In genomic region chr22:37990862-37991261, GRCh38 we compare ENCODE assay signal across 22 cellular contexts. TPM values are rescaled to one million over a fixed set of nuclear protein-coding genes. Genes with fewer than 3 reads are reported as not detected.
A peak's percentile ranks its signal among the peaks of the same experiment; 100 is the strongest.
DNase-seq lines count a peak whose midpoint lies in the region; TF ChIP-seq lines count a peak whose summit lies in the region.
"Had no signal": no experiment of that assay in that cellular context is flagged by ENCODE, and none has a peak within 500 bp of the region (broad histone marks: within the 10 kb centered on the region; RNA-seq: fewer than 3 reads in every experiment).

No MANE protein-coding gene starts in this region.

- intact Hi-C loops in breast epithelium (cut with DNase I; ENCODE audit: low total_unique reads) (no loop called here), MCF 10A (cut with micrococcal nuclease) (no loop called here), dorsolateral prefrontal cortex (cut with DNase I) (no loop called here), ovary (cut with DNase I) (loop anchor here in 1 of 4 donors (5.0 kb wide), 1 partner anchor 664 kb away; no protein-coding TSS in a partner anchor), testis (cut with DNase I; ENCODE audit: low total_unique reads) (no loop called here)

- peak overlapping the region; percentile 66 to 70 for H3K27ac ChIP-seq in breast epithelium
- H3K27ac ChIP-seq in dorsolateral prefrontal cortex, result peak overlapping the region in 47 of 59 donors; percentile 1 to 100 (median 93)
- H3K27ac ChIP-seq in substantia nigra (ENCODE audit: low read depth, low read length, poor library complexity, severe bottlenecking), result peak overlapping the region; percentile 91
- no peak overlapping the region for H3K27ac ChIP-seq in ovary
- H3K27ac ChIP-seq in testis, result no peak overlapping the region
- H3K27ac ChIP-seq: A549; BLaER1 treated with 17β-estradiol and CSF1 and Interleukin-3, amounts not matched to agents 10 nM and 100 nM had no signal

- no TSS peak for BruUV-seq in MCF 10A (replicated peaks; lab: Mats Ljungman, UMichigan)

- no peaks in the 10 kb centered on the region for H3K9me3 ChIP-seq in breast epithelium
- H3K9me3 ChIP-seq in ovary, result no peaks in the 10 kb centered on the region
- no peaks in the 10 kb centered on the region for H3K9me3 ChIP-seq in testis
- H3K9me3 ChIP-seq: A549; BE2C; BLaER1 treated with 17β-estradiol and CSF1 and Interleukin-3, amounts not matched to agents 10 nM and 100 nM; HAP-1 had no signal

- no peaks in the 10 kb centered on the region for H3K27me3 Mint-ChIP-seq in MCF 10A (ENCODE audit: insufficient read depth, unreplicated experiment)
- H3K27me3 Mint-ChIP-seq: CD4-positive, alpha-beta T cell; CD8-positive, alpha-beta memory T cell had no signal

- TF ChIP-seq CTCF in breast epithelium (IDR thresholded peaks at IDR 0.05) (no peak), MCF 10A (IDR thresholded peaks at IDR 0.05; ENCODE audit: unreplicated experiment) (no peak), dorsolateral prefrontal cortex (IDR thresholded peaks at IDR 0.05 in 54 of 56, conservative IDR thresholded peaks at IDR 0.05 in 2 of 56; ENCODE audit: low read depth in 1 of 56, partially characterized antibody in 56 of 56) (no peak), ovary (IDR thresholded peaks at IDR 0.05) (no peak), testis (IDR thresholded peaks at IDR 0.05) (no peak)

- H3K27ac Mint-ChIP-seq in MCF 10A (ENCODE audit: low read depth, unreplicated experiment), result no peak overlapping the region
- H3K27ac Mint-ChIP-seq: CD14-positive monocyte; CD4-positive, alpha-beta T cell had no signal

- DNase-seq in breast epithelium (ENCODE audit: low spot score in 2 of 2) (no peak), MCF 10A (ENCODE audit: unreplicated experiment) (no peak), dorsolateral prefrontal cortex (no peak), substantia nigra (lab: John Stamatoyannopoulos, UW) (no peak), ovary (no peak), cerebellar nuclear complex (lab: John Stamatoyannopoulos, UW) (no peak), testis (no peak)
- DNase-seq: 8988T; ACHN; AML-193; BE2C; CD4-positive, alpha-beta T cell; CD8-positive, alpha-beta memory T cell; DMS79; EL; GDM1; GOT3 had no signal

- H3K36me3 Mint-ChIP-seq in MCF 10A (ENCODE audit: insufficient read depth, unreplicated experiment), result no peaks in the 10 kb centered on the region
- H3K36me3 Mint-ChIP-seq: CD14-positive monocyte had no signal

- WGBS in ovary, 3 donors, result 89 to 90% (median 89%) methylated on average over 7 of the region's 7 CpGs
- 90 to 94% methylated on average over 6 to 7 of the region's 7 CpGs for WGBS in testis, 2 donors

- H3K4me3 Mint-ChIP-seq in MCF 10A (ENCODE audit: unreplicated experiment), result no peak overlapping the region
- H3K4me3 Mint-ChIP-seq: CD14-positive monocyte; CD4-positive, alpha-beta T cell; CD8-positive, alpha-beta memory T cell had no signal

- H3K4me3 ChIP-seq in breast epithelium (no peak overlapping the region), dorsolateral prefrontal cortex (peak overlapping the region in 18 of 59 donors; percentile 12 to 82 (median 67)), ovary (no peak overlapping the region), testis (no peak overlapping the region)
- H3K4me3 ChIP-seq: A549; BLaER1 treated with 17β-estradiol and CSF1 and Interleukin-3, amounts not matched to agents 10 nM and 100 nM; GM12878; HAP-1 had no signal

- TF ChIP-seq POLR2A in breast epithelium (IDR thresholded peaks at IDR 0.05), result no peak
- TF ChIP-seq POLR2A in ovary (IDR thresholded peaks at IDR 0.05), result no peak
- TF ChIP-seq POLR2A in testis (IDR thresholded peaks at IDR 0.05), result no peak

- POLR2A ChIA-PET in MCF 10A (lab: Yijun Ruan, JAX), result no interaction called here

- H3K36me3 ChIP-seq in breast epithelium, result no peaks in the 10 kb centered on the region
- no peaks in the 10 kb centered on the region for H3K36me3 ChIP-seq in ovary
- no peaks in the 10 kb centered on the region for H3K36me3 ChIP-seq in testis (ENCODE audit: low read depth, missing control alignments)
- H3K36me3 ChIP-seq: BE2C, HAP-1 had no signal

- H3K27me3 ChIP-seq in breast epithelium (no peaks in the 10 kb centered on the region), dorsolateral prefrontal cortex (no peaks in the 10 kb centered on the region), ovary (no peaks in the 10 kb centered on the region), testis (no peaks in the 10 kb centered on the region)
- H3K27me3 ChIP-seq: BE2C; BLaER1 treated with 17β-estradiol and CSF1 and Interleukin-3, amounts not matched to agents 10 nM and 100 nM had no signal

- CTCF ChIA-PET in MCF 10A (lab: Yijun Ruan, JAX), result no interaction called here

- no peak for TF ChIP-seq EP300 in ovary (IDR thresholded peaks at IDR 0.05)

- H3K4me1 Mint-ChIP-seq in MCF 10A (ENCODE audit: insufficient read depth, unreplicated experiment), result peaks cover 2% of the 10 kb centered on the region

- H3K4me1 ChIP-seq in breast epithelium (peaks cover 0 to 11% of the 10 kb centered on the region in 2 donors), ovary (ENCODE audit: insufficient read depth) (no peaks in the 10 kb centered on the region), testis (peaks cover 10% of the 10 kb centered on the region)
- H3K4me1 ChIP-seq: A549, HAP-1 had no signal

- H3K9me3 Mint-ChIP-seq in MCF 10A (ENCODE audit: unreplicated experiment), result no peaks in the 10 kb centered on the region
- H3K9me3 Mint-ChIP-seq: CD14-positive monocyte; CD4-positive, alpha-beta T cell had no signal

RNA-seq across cellular contexts. Expression of gene SOX10, which starts 6.5 kb away (rescaled TPM):
- total RNA-seq in breast epithelium (100 to 1,000 TPM in 1 of 3 donors, 10 to 100 TPM in 1, under 1 TPM in 1; 0.16 to 101 (median 24.9) TPM), MCF 10A (2022) (not detected in 2 replicates), dorsolateral prefrontal cortex (100 to 1,000 TPM in 35 of 120 experiments, 10 to 100 TPM in 85; 19.6 to 299 (median 76.3) TPM), ovary (1 to 10 TPM in 3 of 7 donors, under 1 TPM in 2, not detected in 2; 0.11 to 3.2 (median 1.3) TPM), testis (1 to 10 TPM; 5.0 to 5.4 TPM)
- polyA plus RNA-seq in ovary (1 to 10 TPM in 1 of 2 donors, under 1 TPM in 1; 0.61 to 1.9 TPM), testis (ENCODE audit: insufficient read depth, low read depth, low replicate concordance) (6.1 TPM)
- total RNA-seq: CD4-positive, alpha-beta T cell; CD8-positive, alpha-beta memory T cell; GM12878 had no signal
- polyA plus RNA-seq: A549; CD14-positive monocyte; CD8-positive, alpha-beta memory T cell had no signal

RNA-seq across cellular contexts. Expression of gene POLR2F, which starts 37.4 kb away (rescaled TPM):
- total RNA-seq in breast epithelium, result 10 to 100 TPM; 66.7 to 93.7 (median 82.4) TPM
- total RNA-seq in MCF 10A (2022), result 87.5 and 97.6 TPM in 2 replicates
- total RNA-seq in dorsolateral prefrontal cortex, result 100 to 1,000 TPM in 66 of 120 experiments, 10 to 100 TPM in 54; 64.4 to 251 (median 103) TPM
- total RNA-seq in ovary, result 10 to 100 TPM; 54.8 to 87.9 (median 65.2) TPM
- 100 to 1,000 TPM in 1 of 2 donors, 10 to 100 TPM in 1; 40.3 to 101 TPM for polyA plus RNA-seq in ovary
- 100 to 1,000 TPM; 107 to 137 TPM for total RNA-seq in testis
- polyA plus RNA-seq in testis (ENCODE audit: insufficient read depth, low read depth, low replicate concordance), result 88.7 TPM

RNA-seq across cellular contexts. Expression of gene C22orf23, which starts 37.5 kb away (rescaled TPM):
- under 1 TPM in 1 of 3 donors, not detected in 2; 0.64 TPM for total RNA-seq in breast epithelium
- not detected in 2 replicates for total RNA-seq in MCF 10A (2022)
- 1 to 10 TPM in 69 of 120 experiments, under 1 TPM in 46, not detected in 5; 0.25 to 2.9 (median 1.1) TPM for total RNA-seq in dorsolateral prefrontal cortex
- 1 to 10 TPM in 3 of 7 donors, under 1 TPM in 4; 0.28 to 2.6 (median 0.77) TPM for total RNA-seq in ovary
- polyA plus RNA-seq in ovary, result under 1 TPM; 0.41 to 0.87 TPM
- total RNA-seq in testis, result 10 to 100 TPM; 50.9 to 70.9 TPM
- polyA plus RNA-seq in testis (ENCODE audit: insufficient read depth, low read depth, low replicate concordance), result 241 TPM
- total RNA-seq: CD4-positive, alpha-beta T cell had no signal
- polyA plus RNA-seq: CD14-positive monocyte; CD8-positive, alpha-beta memory T cell had no signal

Comparison
In these comparisons a context has a peak if more than half of its experiments do, and no peak if none do; other contexts are left out.
1. H3K27ac ChIP-seq: peak in breast epithelium (2 of 2), dorsolateral prefrontal cortex (47 of 59) and substantia nigra (single experiment); none in ovary (0 of 2) and testis (0 of 2).
2. RNA of gene C22orf23, which starts 37.5 kb away (total RNA-seq): 50.9 to 70.9 TPM in testis; 0.25 to 2.9 TPM in dorsolateral prefrontal cortex, 0.28 to 2.6 TPM in ovary, not detected in MCF 10A and 0.64 TPM in breast epithelium; every median in the first group is over 10 times any median in the second.